Comparison of ENCODE assay signal across 1 cellular context in the genomic region with DNA sequence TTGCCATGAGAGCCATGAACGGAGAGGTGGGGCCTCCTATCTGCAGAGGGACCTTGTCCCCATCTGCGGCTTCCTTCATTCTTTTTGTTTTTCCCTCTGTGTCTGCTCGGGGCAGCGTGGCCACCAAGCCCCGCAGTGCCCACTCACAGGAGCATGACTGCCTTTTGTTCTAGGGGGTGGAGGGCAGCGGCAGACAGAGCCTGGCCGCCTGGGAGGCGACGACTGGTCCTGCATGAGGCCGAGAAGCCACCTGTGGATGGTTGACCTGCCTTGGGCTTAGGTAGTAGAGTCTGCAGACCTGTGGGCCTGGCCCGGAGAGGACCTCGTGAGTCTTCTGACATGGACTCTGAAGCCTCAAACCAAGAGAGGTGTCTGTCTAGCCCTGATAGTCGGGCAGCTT.
TF ChIP-seq lines count a peak whose summit lies in the region.

No MANE protein-coding gene starts in this region.

TF ChIP-seq in GM23338, 12 proteins besides CTCF, POLR2A, EP300 and RAD21 (continued from another document):
- TF ChIP-seq, protein P1, sequence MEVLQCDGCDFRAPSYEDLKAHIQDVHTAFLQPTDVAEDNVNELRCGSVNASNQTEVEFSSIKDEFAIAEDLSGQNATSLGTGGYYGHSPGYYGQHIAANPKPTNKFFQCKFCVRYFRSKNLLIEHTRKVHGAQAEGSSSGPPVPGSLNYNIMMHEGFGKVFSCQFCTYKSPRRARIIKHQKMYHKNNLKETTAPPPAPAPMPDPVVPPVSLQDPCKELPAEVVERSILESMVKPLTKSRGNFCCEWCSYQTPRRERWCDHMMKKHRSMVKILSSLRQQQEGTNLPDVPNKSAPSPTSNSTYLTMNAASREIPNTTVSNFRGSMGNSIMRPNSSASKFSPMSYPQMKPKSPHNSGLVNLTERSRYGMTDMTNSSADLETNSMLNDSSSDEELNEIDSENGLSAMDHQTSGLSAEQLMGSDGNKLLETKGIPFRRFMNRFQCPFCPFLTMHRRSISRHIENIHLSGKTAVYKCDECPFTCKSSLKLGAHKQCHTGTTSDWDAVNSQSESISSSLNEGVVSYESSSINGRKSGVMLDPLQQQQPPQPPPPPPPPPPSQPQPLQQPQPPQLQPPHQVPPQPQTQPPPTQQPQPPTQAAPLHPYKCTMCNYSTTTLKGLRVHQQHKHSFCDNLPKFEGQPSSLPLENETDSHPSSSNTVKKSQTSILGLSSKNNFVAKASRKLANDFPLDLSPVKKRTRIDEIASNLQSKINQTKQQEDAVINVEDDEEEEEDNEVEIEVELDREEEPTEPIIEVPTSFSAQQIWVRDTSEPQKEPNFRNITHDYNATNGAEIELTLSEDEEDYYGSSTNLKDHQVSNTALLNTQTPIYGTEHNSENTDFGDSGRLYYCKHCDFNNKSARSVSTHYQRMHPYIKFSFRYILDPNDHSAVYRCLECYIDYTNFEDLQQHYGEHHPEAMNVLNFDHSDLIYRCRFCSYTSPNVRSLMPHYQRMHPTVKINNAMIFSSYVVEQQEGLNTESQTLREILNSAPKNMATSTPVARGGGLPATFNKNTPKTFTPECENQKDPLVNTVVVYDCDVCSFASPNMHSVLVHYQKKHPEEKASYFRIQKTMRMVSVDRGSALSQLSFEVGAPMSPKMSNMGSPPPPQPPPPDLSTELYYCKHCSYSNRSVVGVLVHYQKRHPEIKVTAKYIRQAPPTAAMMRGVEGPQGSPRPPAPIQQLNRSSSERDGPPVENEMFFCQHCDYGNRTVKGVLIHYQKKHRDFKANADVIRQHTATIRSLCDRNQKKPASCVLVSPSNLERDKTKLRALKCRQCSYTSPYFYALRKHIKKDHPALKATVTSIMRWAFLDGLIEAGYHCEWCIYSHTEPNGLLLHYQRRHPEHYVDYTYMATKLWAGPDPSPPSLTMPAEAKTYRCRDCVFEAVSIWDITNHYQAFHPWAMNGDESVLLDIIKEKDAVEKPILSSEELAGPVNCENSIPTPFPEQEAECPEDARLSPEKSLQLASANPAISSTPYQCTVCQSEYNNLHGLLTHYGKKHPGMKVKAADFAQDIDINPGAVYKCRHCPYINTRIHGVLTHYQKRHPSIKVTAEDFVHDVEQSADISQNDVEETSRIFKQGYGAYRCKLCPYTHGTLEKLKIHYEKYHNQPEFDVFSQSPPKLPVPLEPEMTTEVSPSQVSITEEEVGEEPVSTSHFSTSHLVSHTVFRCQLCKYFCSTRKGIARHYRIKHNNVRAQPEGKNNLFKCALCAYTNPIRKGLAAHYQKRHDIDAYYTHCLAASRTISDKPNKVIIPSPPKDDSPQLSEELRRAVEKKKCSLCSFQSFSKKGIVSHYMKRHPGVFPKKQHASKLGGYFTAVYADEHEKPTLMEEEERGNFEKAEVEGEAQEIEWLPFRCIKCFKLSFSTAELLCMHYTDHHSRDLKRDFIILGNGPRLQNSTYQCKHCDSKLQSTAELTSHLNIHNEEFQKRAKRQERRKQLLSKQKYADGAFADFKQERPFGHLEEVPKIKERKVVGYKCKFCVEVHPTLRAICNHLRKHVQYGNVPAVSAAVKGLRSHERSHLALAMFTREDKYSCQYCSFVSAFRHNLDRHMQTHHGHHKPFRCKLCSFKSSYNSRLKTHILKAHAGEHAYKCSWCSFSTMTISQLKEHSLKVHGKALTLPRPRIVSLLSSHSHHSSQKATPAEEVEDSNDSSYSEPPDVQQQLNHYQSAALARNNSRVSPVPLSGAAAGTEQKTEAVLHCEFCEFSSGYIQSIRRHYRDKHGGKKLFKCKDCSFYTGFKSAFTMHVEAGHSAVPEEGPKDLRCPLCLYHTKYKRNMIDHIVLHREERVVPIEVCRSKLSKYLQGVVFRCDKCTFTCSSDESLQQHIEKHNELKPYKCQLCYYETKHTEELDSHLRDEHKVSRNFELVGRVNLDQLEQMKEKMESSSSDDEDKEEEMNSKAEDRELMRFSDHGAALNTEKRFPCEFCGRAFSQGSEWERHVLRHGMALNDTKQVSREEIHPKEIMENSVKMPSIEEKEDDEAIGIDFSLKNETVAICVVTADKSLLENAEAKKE (CRISPR knock-in tag; IDR thresholded peaks at IDR 0.05) = no peak
- TF ChIP-seq, protein P2, sequence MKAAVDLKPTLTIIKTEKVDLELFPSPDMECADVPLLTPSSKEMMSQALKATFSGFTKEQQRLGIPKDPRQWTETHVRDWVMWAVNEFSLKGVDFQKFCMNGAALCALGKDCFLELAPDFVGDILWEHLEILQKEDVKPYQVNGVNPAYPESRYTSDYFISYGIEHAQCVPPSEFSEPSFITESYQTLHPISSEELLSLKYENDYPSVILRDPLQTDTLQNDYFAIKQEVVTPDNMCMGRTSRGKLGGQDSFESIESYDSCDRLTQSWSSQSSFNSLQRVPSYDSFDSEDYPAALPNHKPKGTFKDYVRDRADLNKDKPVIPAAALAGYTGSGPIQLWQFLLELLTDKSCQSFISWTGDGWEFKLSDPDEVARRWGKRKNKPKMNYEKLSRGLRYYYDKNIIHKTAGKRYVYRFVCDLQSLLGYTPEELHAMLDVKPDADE (IDR thresholded peaks at IDR 0.05) = no peak
- no peak for TF ChIP-seq ZNF114 (CRISPR knock-in tag; IDR thresholded peaks at IDR 0.05)
